In the genomic region with DNA sequence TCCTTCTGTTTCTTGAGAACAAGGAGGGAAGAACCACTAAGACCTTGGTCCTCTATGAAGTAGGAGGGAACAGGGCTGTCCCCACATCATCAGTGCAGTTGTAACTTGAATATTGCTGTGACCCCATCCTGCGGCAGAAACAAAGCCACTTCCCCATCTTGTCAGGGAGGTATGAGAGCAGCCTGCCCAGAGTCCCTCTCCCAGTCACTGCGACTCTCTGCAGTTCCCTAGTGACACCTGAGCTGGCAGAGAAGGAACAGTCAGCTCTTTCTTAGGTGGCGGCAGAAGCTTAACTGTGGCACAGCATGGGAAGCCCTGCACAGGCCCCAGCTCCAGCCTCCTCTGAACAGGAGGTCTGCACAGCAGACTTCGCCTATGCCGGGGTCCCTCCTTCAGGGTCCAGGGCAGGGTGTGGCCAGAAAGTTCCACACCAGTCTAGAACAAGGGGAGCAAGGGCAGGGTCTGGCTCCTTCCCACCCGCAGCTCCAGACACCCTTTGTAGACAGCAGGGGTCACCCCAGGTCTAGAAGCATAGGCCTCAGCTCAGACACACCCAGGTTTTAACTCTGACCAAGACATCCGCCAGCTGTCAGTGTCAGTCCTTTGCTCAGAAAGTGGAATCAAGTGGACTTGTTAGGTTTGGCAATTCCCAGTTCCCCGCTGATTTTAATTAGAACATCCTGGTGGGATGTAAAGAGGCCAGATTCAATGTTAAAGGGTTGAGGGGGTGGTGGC, we compare ENCODE assay signal across 16 cellular contexts. TPM values are rescaled to one million over a fixed set of nuclear protein-coding genes. Genes with fewer than 3 reads are reported as not detected.
DNase-seq lines count a peak whose midpoint lies in the region; ATAC-seq and TF ChIP-seq lines count a peak whose summit lies in the region.
"Had no signal": no experiment of that assay in that cellular context is flagged by ENCODE, and none has a peak within 500 bp of the region (broad histone marks: within the 10 kb centered on the region; RNA-seq: fewer than 3 reads in every experiment).

No MANE protein-coding gene starts in this region.

- H3K27ac Mint-ChIP-seq in natural killer cell treated with Interleukin-12 subunit alpha and Interleukin-12 subunit beta and Interleukin-15 and Interleukin-18, amount 100 ng/mL, for 72 hours = peak overlapping the region; percentile 53 to 72
- H3K27ac Mint-ChIP-seq in natural killer cell = peak overlapping the region in 1 of 2 donors; percentile 33
- no peak overlapping the region for H3K27ac Mint-ChIP-seq in endodermal cell
- H3K27ac Mint-ChIP-seq: neural progenitor cell had no signal

- H3K27ac ChIP-seq in OCI-LY7 (ENCODE audit: low read depth, low read length, poor library complexity, severe bottlenecking) = no peak overlapping the region
- H3K27ac ChIP-seq in endodermal cell (ENCODE audit: low read depth, low read length) = no peak overlapping the region
- H3K27ac ChIP-seq: C4-2B, neural progenitor cell, sigmoid colon, SJSA1, stomach had no signal

- peaks cover 5% of the 10 kb centered on the region for H3K36me3 Mint-ChIP-seq in natural killer cell treated with Interleukin-12 subunit alpha and Interleukin-12 subunit beta and Interleukin-15 and Interleukin-18, amount 100 ng/mL, for 72 hours
- no peaks in the 10 kb centered on the region for H3K36me3 Mint-ChIP-seq in natural killer cell
- peaks cover 5% of the 10 kb centered on the region for H3K36me3 Mint-ChIP-seq in endodermal cell (ENCODE audit: low read depth)

- no peaks in the 10 kb centered on the region for H3K27me3 Mint-ChIP-seq in natural killer cell treated with Interleukin-12 subunit alpha and Interleukin-12 subunit beta and Interleukin-15 and Interleukin-18, amount 100 ng/mL, for 72 hours
- H3K27me3 Mint-ChIP-seq in natural killer cell (ENCODE audit: low read depth in 2 of 2) (no peaks in the 10 kb centered on the region), endodermal cell (ENCODE audit: insufficient read depth) (no peaks in the 10 kb centered on the region)

- no TSS peak for BruUV-seq in OCI-LY7 (replicated peaks; lab: Mats Ljungman, UMichigan)

- no peaks in the 10 kb centered on the region for H3K9me2 ChIP-seq in OCI-LY7 (ENCODE audit: insufficient read depth, low read length)

- no peak overlapping the region for H3K4me3 ChIP-seq in OCI-LY7 (ENCODE audit: low read depth, low read length, poor library complexity, severe bottlenecking)
- H3K4me3 ChIP-seq in endodermal cell (ENCODE audit: low read length) = no peak overlapping the region
- H3K4me3 ChIP-seq: neural progenitor cell, sigmoid colon, SJSA1, stomach had no signal

- H3K36me3 ChIP-seq in OCI-LY7 (ENCODE audit: insufficient read depth, low read length) = peaks cover 57% of the 10 kb centered on the region; the same call in 1 of the 2 replicates
- H3K36me3 ChIP-seq in endodermal cell (ENCODE audit: control insufficient read depth, insufficient read depth, low read length) = peaks cover 8% of the 10 kb centered on the region
- H3K36me3 ChIP-seq: neural progenitor cell, SJSA1 had no signal

- no peaks in the 10 kb centered on the region for H3K79me2 ChIP-seq in OCI-LY7 (ENCODE audit: insufficient read depth, low read depth, low read length)

- H3K27me3 ChIP-seq in endodermal cell (ENCODE audit: control insufficient read depth, insufficient read depth, low read length, poor library complexity, severe bottlenecking) = no peaks in the 10 kb centered on the region
- H3K27me3 ChIP-seq: neural progenitor cell, sigmoid colon, SJSA1, stomach had no signal

- H3K9me3 ChIP-seq in OCI-LY7 (ENCODE audit: low read length) = no peaks in the 10 kb centered on the region
- H3K9me3 ChIP-seq in endodermal cell (ENCODE audit: control insufficient read depth, low read length) = no peaks in the 10 kb centered on the region
- H3K9me3 ChIP-seq: sigmoid colon, SJSA1, stomach had no signal

- TF ChIP-seq CTCF in natural killer cell (IDR thresholded peaks at IDR 0.05) (no peak), OCI-LY7 (conservative IDR thresholded peaks at IDR 0.05; ENCODE audit: low read length) (peak; percentile 30; the same call in 1 of the 2 replicates), endodermal cell (conservative IDR thresholded peaks at IDR 0.05) (peak; percentile 25)

- no peak overlapping the region for H2AFZ ChIP-seq in OCI-LY7 (ENCODE audit: low read length)
- H2AFZ ChIP-seq: neural progenitor cell had no signal

- 94% methylated on average over 6 to 8 of the region's 8 CpGs for WGBS in endodermal cell (ENCODE audit: insufficient coverage in 1 of 2, insufficient read length in 1 of 2), 2 experiments

- intact Hi-C loops in natural killer cell (cut with micrococcal nuclease) (no loop called here), OCI-LY7 (cut with micrococcal nuclease; ENCODE audit: unreplicated experiment) (no loop called here)

- POLR2A ChIA-PET in OCI-LY7 (lab: Charles Lee) = no interaction called here

- H3K4me3 Mint-ChIP-seq in natural killer cell treated with Interleukin-12 subunit alpha and Interleukin-12 subunit beta and Interleukin-15 and Interleukin-18, amount 100 ng/mL, for 72 hours = no peak overlapping the region
- H3K4me3 Mint-ChIP-seq in natural killer cell (no peak overlapping the region), endodermal cell (no peak overlapping the region)
- H3K4me3 Mint-ChIP-seq: neural progenitor cell had no signal

- H3K4me1 ChIP-seq in OCI-LY7 (ENCODE audit: insufficient read depth, low read length, poor library complexity, severe bottlenecking) (peaks cover 7% of the 10 kb centered on the region), endodermal cell (ENCODE audit: control insufficient read depth, insufficient read depth, low read length) (no peaks in the 10 kb centered on the region)
- H3K4me1 ChIP-seq: neural progenitor cell, sigmoid colon, SJSA1, stomach had no signal

- H3K9ac ChIP-seq in endodermal cell (ENCODE audit: extremely low read depth, low read length, poor library complexity, severe bottlenecking) = no peak overlapping the region
- H3K9ac ChIP-seq: neural progenitor cell had no signal

- no peaks in the 10 kb centered on the region for H3K9me3 Mint-ChIP-seq in natural killer cell treated with Interleukin-12 subunit alpha and Interleukin-12 subunit beta and Interleukin-15 and Interleukin-18, amount 100 ng/mL, for 72 hours
- H3K9me3 Mint-ChIP-seq in natural killer cell (no peaks in the 10 kb centered on the region), endodermal cell (no peaks in the 10 kb centered on the region)
- H3K9me3 Mint-ChIP-seq: neural progenitor cell had no signal

- DNase-seq in natural killer cell treated with Interleukin-12 subunit alpha and Interleukin-12 subunit beta and Interleukin-15 and Interleukin-18, amount 100 ng/mL, for 72 hours (ENCODE audit: low spot score) = no peak
- DNase-seq in natural killer cell (no peak), OCI-LY7 (ENCODE audit: low spot score) (no peak), endodermal cell (no peak), nucleus accumbens (lab: John Stamatoyannopoulos, UW) (no peak), NCI-H69 (lab: John Stamatoyannopoulos, UW) (no peak), D341Med (ENCODE audit: low spot score) (no peak)
- DNase-seq: activated effector memory CD4-positive, alpha-beta T cell treated with Interleukin-2 at 50 U/mL for 16 hours; head of caudate nucleus; IMR-90; kidney glomerular epithelial cell; sigmoid colon; stomach had no signal

- H4K20me1 ChIP-seq in OCI-LY7 (ENCODE audit: insufficient read depth, low read length) = no peaks in the 10 kb centered on the region

- H3K4me1 Mint-ChIP-seq in natural killer cell treated with Interleukin-12 subunit alpha and Interleukin-12 subunit beta and Interleukin-15 and Interleukin-18, amount 100 ng/mL, for 72 hours (ENCODE audit: low read depth in 2 of 2) = peaks cover 18 to 30% of the 10 kb centered on the region in 2 donors
- H3K4me1 Mint-ChIP-seq in natural killer cell (peaks cover 28 to 30% of the 10 kb centered on the region in 2 donors), endodermal cell (no peaks in the 10 kb centered on the region)
- H3K4me1 Mint-ChIP-seq: neural progenitor cell had no signal

- CTCF ChIA-PET in OCI-LY7 (lab: Charles Lee; ENCODE audit: unreplicated experiment) = no interaction called here

- ATAC-seq in natural killer cell treated with Interleukin-12 subunit alpha and Interleukin-12 subunit beta and Interleukin-15 and Interleukin-18, amount 100 ng/mL, for 72 hours = no peak
- no peak for ATAC-seq in natural killer cell

- H3K4me2 ChIP-seq in OCI-LY7 (ENCODE audit: low read length) = no peak overlapping the region
- H3K4me2 ChIP-seq: neural progenitor cell had no signal

RNA-seq across cellular contexts. Expression of a gene that starts 36.8 kb away (rescaled TPM):
- under 1 TPM in 1 of 2 donors, not detected in 1; 0.33 TPM for total RNA-seq in natural killer cell treated with Interleukin-12 subunit alpha and Interleukin-12 subunit beta and Interleukin-15 and Interleukin-18, amount 100 ng/mL, for 72 hours
- total RNA-seq in natural killer cell (1 to 10 TPM in 2 of 3 donors, under 1 TPM in 1; 0.60 to 7.1 (median 4.4) TPM), OCI-LY7 (2022) (12.2 and 14.6 TPM in 2 replicates), endodermal cell (under 1 TPM; 0.18 to 0.24 TPM)
- 2.0 and 8.3 TPM in 2 replicates for total RNA-seq in OCI-LY7 (2014; rRNA removed; shearing (Covaris generic))
- polyA plus RNA-seq in endodermal cell (2013, experiment 1 of 2) = 0.28 TPM
- 0.21 TPM for polyA plus RNA-seq in endodermal cell (2013, experiment 2 of 2)
- total RNA-seq: IMR-90, SJSA1 had no signal
- polyA plus RNA-seq: IMR-90 had no signal

RNA-seq across cellular contexts. Expression of a gene that starts 57.4 kb away (rescaled TPM):
- total RNA-seq in natural killer cell treated with Interleukin-12 subunit alpha and Interleukin-12 subunit beta and Interleukin-15 and Interleukin-18, amount 100 ng/mL, for 72 hours = 100 to 1,000 TPM; 109 to 232 TPM
- total RNA-seq in natural killer cell (1,000 to 10,000 TPM in 1 of 3 donors, 100 to 1,000 TPM in 2; 882 to 1,108 (median 986) TPM), OCI-LY7 (2022) (298 and 324 TPM in 2 replicates), endodermal cell (10 to 100 TPM; 61.1 to 71.3 TPM)
- 154 and 206 TPM in 2 replicates for total RNA-seq in OCI-LY7 (2014; rRNA removed; shearing (Covaris generic))
- polyA plus RNA-seq in endodermal cell (2013, experiment 1 of 2) = 234 TPM
- 188 TPM for polyA plus RNA-seq in endodermal cell (2013, experiment 2 of 2)
